In genomic region chr9:112750111-112750766, GRCh38 we compare ENCODE assay signal across 8 cellular contexts. TPM values are rescaled to one million over a fixed set of nuclear protein-coding genes. Genes with fewer than 3 reads are reported as not detected.
DNase-seq lines count a peak whose midpoint lies in the region; ATAC-seq, FAIRE-seq and TF ChIP-seq lines count a peak whose summit lies in the region.

Gene SNX30, plus strand, starts transcription at chr9:112750760. Its CDS starts 242 bp downstream, at chr9:112751002.

- ATAC-seq in GM19463 (IDR thresholded peaks at IDR 0.05; ENCODE audit: unreplicated experiment) = peak; percentile 84

- H3K4me3 ChIP-seq in HL-60 (replicated peaks; ENCODE audit: insufficient read depth, low read length) = peak within 1 kb of the TSS; percentile 90
- peak within 1 kb of the TSS; percentile 83 for H3K4me3 ChIP-seq in NT2/D1 (ENCODE audit: insufficient read length, low read depth)
- H3K4me3 ChIP-seq in endothelial cell of umbilical vein (replicated peaks in 1 of 3; ENCODE audit: insufficient read depth in 1 of 3, low read depth in 1 of 3, low read length in 3 of 3) = peak within 1 kb of the TSS; percentile 47 to 98 (median 58)

- H3K9ac ChIP-seq in NT2/D1 (ENCODE audit: insufficient read length, low read depth) (peak within 1 kb of the TSS; percentile 92), endothelial cell of umbilical vein (replicated peaks; ENCODE audit: extremely low read depth, insufficient read depth, low read length) (peak within 1 kb of the TSS; percentile 56)

- TSS peak; percentile 80 for BruUV-seq in endothelial cell of umbilical vein (replicated peaks; lab: Mats Ljungman, UMichigan)

- peak; percentile 94 for DNase-seq in COLO829 (ENCODE audit: low spot score)
- DNase-seq in HL-60 (ENCODE audit: low read depth in 1 of 2, low spot score in 1 of 2) = peak; percentile 79 to 89
- peak; percentile 72 for DNase-seq in NT2/D1 (ENCODE audit: low read depth, low spot score)
- peak; percentile 71 for DNase-seq in activated T-cell treated with anti-CD3 and anti-CD28 coated beads for 1 hour (ENCODE audit: low read depth)
- peak; percentile 81 for DNase-seq in endothelial cell of umbilical vein (ENCODE audit: low read depth, low spot score)
- peak; percentile 93 for DNase-seq in midbrain (lab: John Stamatoyannopoulos, UW)
- DNase-seq in stimulated activated CD8-positive, alpha-beta memory T cell treated with anti-CD3 and anti-CD28 coated beads, Interleukin-15, amount 100 ng/mL, for 48 hours (ENCODE audit: low read depth in 2 of 2) = peak; percentile 68

- peak within 1 kb of the TSS; percentile 81 for H2AFZ ChIP-seq in endothelial cell of umbilical vein (ENCODE audit: low read depth, low read length)

- no peaks in the 10 kb centered on the region for H3K9me1 ChIP-seq in endothelial cell of umbilical vein (replicated peaks; ENCODE audit: control insufficient read depth, extremely low read depth, insufficient read depth, low read length)

- H3K36me3 ChIP-seq in NT2/D1 (ENCODE audit: insufficient read depth, insufficient read length, low read length) (no peaks in the 10 kb centered on the region), endothelial cell of umbilical vein (ENCODE audit: control insufficient read depth in 2 of 2, extremely low read depth in 1 of 2, insufficient read depth in 2 of 2, low read length in 2 of 2) (no peaks in the 10 kb centered on the region)

- peak within 1 kb of the TSS; percentile 72 for H3K4me2 ChIP-seq in endothelial cell of umbilical vein (ENCODE audit: insufficient read depth, low read length)

- H3K4me1 ChIP-seq in NT2/D1 (ENCODE audit: insufficient read depth, insufficient read length) (peaks cover 8% of the 10 kb centered on the region), endothelial cell of umbilical vein (ENCODE audit: control insufficient read depth, extremely low read depth, insufficient read depth, low read length) (peaks cover 10% of the 10 kb centered on the region)

- dilution Hi-C loops in endothelial cell of umbilical vein (cut with MboI; ENCODE audit: extremely low pct_ligation_motif_present, low sequenced_read_pairs) = no loop called here

- no peaks in the 10 kb centered on the region for H3K79me2 ChIP-seq in endothelial cell of umbilical vein (ENCODE audit: control insufficient read depth, insufficient read depth, low read length)

- CTCF ChIA-PET in endothelial cell of umbilical vein (lab: Charles Lee) = interaction anchor here (1.3 to 1.6 kb wide), 3 partner anchors 11 to 70 kb away, joined by 4 read pairs; no protein-coding TSS in a partner anchor

- FAIRE-seq in endothelial cell of umbilical vein (lab: Jason Lieb, UNC) = peak; percentile 74

- H3K27ac ChIP-seq in HL-60 (replicated peaks) = peak within 1 kb of the TSS; percentile 90
- H3K27ac ChIP-seq in endothelial cell of umbilical vein (ENCODE audit: insufficient read depth, low read depth, low read length) = no peak within 1 kb of the TSS

- H3K9me3 ChIP-seq in NT2/D1 (ENCODE audit: insufficient read depth, low read length) (no peaks in the 10 kb centered on the region), endothelial cell of umbilical vein (replicated peaks; ENCODE audit: control insufficient read depth, insufficient read depth, low read length) (no peaks in the 10 kb centered on the region)

- intact Hi-C loops in endothelial cell of umbilical vein (cut with micrococcal nuclease) = loop anchor here (1.0 to 5.0 kb wide), 2 partner anchors 32 to 152 kb away; partner anchors contain the start of gene INIP

- H3K27me3 ChIP-seq in HL-60 (ENCODE audit: insufficient read depth, poor library complexity, severe bottlenecking) = no peaks in the 10 kb centered on the region
- H3K27me3 ChIP-seq in NT2/D1 (ENCODE audit: insufficient read depth, insufficient read length) = peaks cover 9% of the 10 kb centered on the region
- H3K27me3 ChIP-seq in endothelial cell of umbilical vein (ENCODE audit: control insufficient read depth in 2 of 2, insufficient read depth in 2 of 2, low read length in 2 of 2) = no peaks in the 10 kb centered on the region

- peak; percentile 85 for TF ChIP-seq POLR2A in endothelial cell of umbilical vein (IDR thresholded peaks at IDR 0.05; ENCODE audit: low read depth, low read length)

- TF ChIP-seq CTCF in HL-60 (IDR thresholded peaks at IDR 0.05; ENCODE audit: insufficient read depth, low read length) (no peak), endothelial cell of umbilical vein (IDR thresholded peaks at IDR 0.05; ENCODE audit: extremely low read depth in 1 of 2, insufficient read depth in 1 of 2, low read depth in 1 of 2, low read length in 2 of 2) (no peak)

- no peaks in the 10 kb centered on the region for H4K20me1 ChIP-seq in endothelial cell of umbilical vein (replicated peaks; ENCODE audit: control insufficient read depth, extremely low read depth, insufficient read depth, low read length)

- POLR2A ChIA-PET in endothelial cell of umbilical vein (lab: Charles Lee) = no interaction called here

TF ChIP-seq in endothelial cell of umbilical vein, 7 proteins besides CTCF, POLR2A, EP300 and RAD21:
- no peak for TF ChIP-seq EZH2 (IDR thresholded peaks at IDR 0.05; ENCODE audit: borderline replicate concordance, low read depth, low read length, severe bottlenecking)
- no peak for TF ChIP-seq MAX (IDR thresholded peaks at IDR 0.05; ENCODE audit: insufficient read depth, insufficient read length)
- peak; percentile 81 for TF ChIP-seq POLR2AphosphoS5 (IDR thresholded peaks at IDR 0.05; ENCODE audit: insufficient read depth, low read depth, low read length)
- TF ChIP-seq JUN (IDR thresholded peaks at IDR 0.05; ENCODE audit: borderline replicate concordance, insufficient read depth, insufficient read length, low read depth) = no peak
- TF ChIP-seq FOS (IDR thresholded peaks at IDR 0.05; ENCODE audit: borderline replicate concordance, insufficient read depth, low read length) = no peak
- TF ChIP-seq MYC (IDR thresholded peaks at IDR 0.05; ENCODE audit: low read depth, low read length) = peak; percentile 43
- no peak for TF ChIP-seq GATA2 (IDR thresholded peaks at IDR 0.05; ENCODE audit: insufficient read depth, insufficient read length, low read depth, low read length)

RNA-seq across cellular contexts. Expression of gene SNX30, which starts in this region (rescaled TPM):
- 6.3 and 6.8 TPM in 2 replicates for total RNA-seq in endothelial cell of umbilical vein
- polyA plus RNA-seq in endothelial cell of umbilical vein = 1.9 and 2.8 TPM in 2 replicates
- polyA plus RNA-seq in endothelial cell of umbilical vein (2011; cell fraction: cytosol; rRNA removed) = 2.1 and 2.3 TPM in 2 replicates
- polyA plus RNA-seq in endothelial cell of umbilical vein (2011; cell fraction: nucleus; rRNA removed) = 6.4 and 6.6 TPM in 2 replicates
- 4.5 and 4.6 TPM in 2 replicates for polyA plus RNA-seq in endothelial cell of umbilical vein (2012)
- polyA minus RNA-seq in endothelial cell of umbilical vein = 9.3 and 18.7 TPM in 2 replicates
- polyA minus RNA-seq in endothelial cell of umbilical vein (2011; cell fraction: cytosol; rRNA and poly(A)+ RNA removed) = 4.2 TPM
- 5.5 and 6.3 TPM in 2 replicates for polyA minus RNA-seq in endothelial cell of umbilical vein (2011; cell fraction: nucleus; rRNA and poly(A)+ RNA removed)
